In genomic region chr7:132354527-132354926, GRCh38 we compare ENCODE assay signal across 14 cellular contexts.
DNase-seq lines count a peak whose midpoint lies in the region; TF ChIP-seq lines count a peak whose summit lies in the region.
"Had no signal": no experiment of that assay in that cellular context is flagged by ENCODE, and none has a peak within 500 bp of the region (broad histone marks: within the 10 kb centered on the region; RNA-seq: fewer than 3 reads in every experiment).

No MANE protein-coding gene starts in this region.

- no peak for TF ChIP-seq CTCF in osteocyte (IDR thresholded peaks at IDR 0.05)

- H3K36me3 Mint-ChIP-seq in osteocyte (ENCODE audit: unreplicated experiment), result no peaks in the 10 kb centered on the region

- peaks cover 10% of the 10 kb centered on the region for H3K27me3 Mint-ChIP-seq in osteocyte (ENCODE audit: unreplicated experiment)

- H3K4me3 Mint-ChIP-seq in osteocyte (ENCODE audit: unreplicated experiment), result no peak overlapping the region
- H3K4me3 Mint-ChIP-seq: T-helper 1 cell treated with Interleukin-12 subunit alpha and Interleukin-12 subunit beta and Interleukin-4 antibody, amounts not matched to agents 30 μg/mL and 1 μg/mL, for 36 hours had no signal

- H3K9me3 Mint-ChIP-seq in osteocyte (ENCODE audit: unreplicated experiment), result peaks cover 4% of the 10 kb centered on the region
- H3K9me3 Mint-ChIP-seq: T-helper 1 cell treated with Interleukin-12 subunit alpha and Interleukin-12 subunit beta and Interleukin-4 antibody, amounts not matched to agents 30 μg/mL and 1 μg/mL, for 36 hours had no signal

- peaks cover 3% of the 10 kb centered on the region for H3K4me1 Mint-ChIP-seq in osteocyte (ENCODE audit: unreplicated experiment)

- DNase-seq in GDM1 (lab: John Stamatoyannopoulos, UW) (peak; percentile 20), MV-4-11 (lab: John Stamatoyannopoulos, UW) (peak; percentile 74), SK-N-DZ (ENCODE audit: low spot score) (peak; percentile 26), left kidney (ENCODE audit: low read depth, low spot score) (peak; percentile 16), cerebellar cortex (ENCODE audit: low spot score) (no peak), osteocyte (ENCODE audit: extremely low spot score, unreplicated experiment) (no peak), islet precursor cell (no peak)
- DNase-seq: C1 segment of cervical spinal cord, Caco-2, Karpas-422, NCI-H146, NCI-H446 treated with DMSO at 0.1 percent for 48 hours, NCI-H774 had no signal

- H3K27ac Mint-ChIP-seq in osteocyte (ENCODE audit: unreplicated experiment), result no peak overlapping the region
- H3K27ac Mint-ChIP-seq: T-helper 1 cell treated with Interleukin-12 subunit alpha and Interleukin-12 subunit beta and Interleukin-4 antibody, amounts not matched to agents 30 μg/mL and 1 μg/mL, for 36 hours had no signal

Comparison
In these comparisons a context has a peak if more than half of its experiments do, and no peak if none do; other contexts are left out.
1. DNase-seq: peak in GDM1 (single experiment), MV-4-11 (single experiment), SK-N-DZ (single experiment) and left kidney (single experiment); none in cerebellar cortex (single experiment), osteocyte (single experiment) and islet precursor cell (single experiment).